24 cellular contexts compared by ENCODE assay signal in genomic region chr7:35889001-35889400, GRCh38.
DNase-seq lines count a peak whose midpoint lies in the region; ATAC-seq and TF ChIP-seq lines count a peak whose summit lies in the region.
"Had no signal": no experiment of that assay in that cellular context is flagged by ENCODE, and none has a peak within 500 bp of the region (broad histone marks: within the 10 kb centered on the region; RNA-seq: fewer than 3 reads in every experiment).

No MANE protein-coding gene starts in this region.

- H3K27me3 Mint-ChIP-seq in natural killer cell (ENCODE audit: low read depth in 2 of 2) (no peaks in the 10 kb centered on the region), osteocyte (ENCODE audit: unreplicated experiment) (no peaks in the 10 kb centered on the region)
- no peaks in the 10 kb centered on the region for H3K27me3 Mint-ChIP-seq in natural killer cell treated with Interleukin-12 subunit alpha and Interleukin-12 subunit beta and Interleukin-15 and Interleukin-18, amount 100 ng/mL, for 72 hours
- no peaks in the 10 kb centered on the region for H3K27me3 Mint-ChIP-seq in effector memory CD8-positive, alpha-beta T cell
- H3K27me3 Mint-ChIP-seq: CD4-positive, CD25-positive, alpha-beta regulatory T cell; IgD-negative memory B cell had no signal

- no peak overlapping the region for H2AK5ac ChIP-seq in neuronal stem cell (ENCODE audit: low read depth, low read length)

- DNase-seq in natural killer cell (no peak), PC-9 (no peak), T-helper 1 cell (no peak), osteocyte (ENCODE audit: extremely low spot score, unreplicated experiment) (no peak), neuronal stem cell (ENCODE audit: low spot score) (no peak)
- DNase-seq in natural killer cell treated with Interleukin-12 subunit alpha and Interleukin-12 subunit beta and Interleukin-15 and Interleukin-18, amount 100 ng/mL, for 72 hours (ENCODE audit: low spot score): no peak
- no peak for DNase-seq in effector memory CD8-positive, alpha-beta T cell
- DNase-seq: CD4-positive, CD25-positive, alpha-beta regulatory T cell; DMS53; MM.1S; NCI-H1048; NCI-H1417 treated with DMSO at 0.1 percent for 48 hours; NCI-H1694 treated with DMSO at 0.1 percent for 48 hours; NCI-H2081; NCI-H2227 treated with DMSO at 0.1 percent for 48 hours; NCI-H526 treated with DMSO at 0.1 percent for 48 hours; Peyer's patch; SIG-M5 had no signal

- ATAC-seq in natural killer cell: no peak
- ATAC-seq in natural killer cell treated with Interleukin-12 subunit alpha and Interleukin-12 subunit beta and Interleukin-15 and Interleukin-18, amount 100 ng/mL, for 72 hours: no peak
- ATAC-seq in effector memory CD8-positive, alpha-beta T cell (replicated peaks): no peak
- ATAC-seq: GM12878 had no signal

- CTCF ChIA-PET in PC-9 (lab: Charles Lee): no interaction called here

- H3K4me3 ChIP-seq in PC-9 (no peak overlapping the region), neuronal stem cell (ENCODE audit: low read length in 2 of 2) (no peak overlapping the region)
- H3K4me3 ChIP-seq: BLaER1, GM12878, Peyer's patch, SK-N-MC had no signal

- H2AFZ ChIP-seq in PC-9 (no peak overlapping the region), neuronal stem cell (ENCODE audit: low read length) (no peak overlapping the region)

- POLR2A ChIA-PET in PC-9 (lab: Charles Lee; ENCODE audit: unreplicated experiment): no interaction called here

- H3K4me2 ChIP-seq in PC-9: no peak overlapping the region
- H3K4me2 ChIP-seq in neuronal stem cell (ENCODE audit: insufficient read depth, low read length, poor library complexity, severe bottlenecking): no peak overlapping the region
- H3K4me2 ChIP-seq: BLaER1, KMS-11 had no signal

- TF ChIP-seq CTCF in natural killer cell (IDR thresholded peaks at IDR 0.05) (no peak), PC-9 (conservative IDR thresholded peaks at IDR 0.05) (no peak), osteocyte (IDR thresholded peaks at IDR 0.05) (no peak)

- H3K4me1 ChIP-seq in PC-9 (replicated peaks; ENCODE audit: insufficient read depth) (no peaks in the 10 kb centered on the region), neuronal stem cell (ENCODE audit: control insufficient read depth in 2 of 2, insufficient read depth in 1 of 2, low read depth in 1 of 2, low read length in 2 of 2) (no peaks in the 10 kb centered on the region)
- H3K4me1 ChIP-seq: BLaER1, Peyer's patch had no signal

- BruUV-seq in PC-9 (replicated peaks; lab: Mats Ljungman, UMichigan): TSS peak; percentile 2

- H3K79me1 ChIP-seq in neuronal stem cell (ENCODE audit: low read depth, low read length): no peaks in the 10 kb centered on the region

- intact Hi-C loops in natural killer cell (cut with micrococcal nuclease) (no loop called here), PC-9 (cut with micrococcal nuclease; ENCODE audit: unreplicated experiment) (no loop called here)

- H3K9me3 Mint-ChIP-seq in natural killer cell (no peaks in the 10 kb centered on the region), osteocyte (ENCODE audit: unreplicated experiment) (no peaks in the 10 kb centered on the region)
- no peaks in the 10 kb centered on the region for H3K9me3 Mint-ChIP-seq in natural killer cell treated with Interleukin-12 subunit alpha and Interleukin-12 subunit beta and Interleukin-15 and Interleukin-18, amount 100 ng/mL, for 72 hours
- H3K9me3 Mint-ChIP-seq in effector memory CD8-positive, alpha-beta T cell: no peaks in the 10 kb centered on the region
- H3K9me3 Mint-ChIP-seq: CD4-positive, CD25-positive, alpha-beta regulatory T cell; IgD-negative memory B cell had no signal

- H3K23ac ChIP-seq in neuronal stem cell (ENCODE audit: low read depth, low read length, poor library complexity): no peak overlapping the region

- H3K27ac ChIP-seq in PC-9 (no peak overlapping the region), neuronal stem cell (replicated peaks; ENCODE audit: low read length) (no peak overlapping the region)
- H3K27ac ChIP-seq: BLaER1, HL-60, KMS-11, Peyer's patch, SK-N-MC had no signal

- H4K8ac ChIP-seq in neuronal stem cell (ENCODE audit: low read depth, low read length): no peak overlapping the region

- no peaks in the 10 kb centered on the region for H3K9me2 ChIP-seq in PC-9 (ENCODE audit: insufficient read depth)

- H2BK120ac ChIP-seq in neuronal stem cell (ENCODE audit: low read depth, low read length): no peak overlapping the region

- no peak overlapping the region for H3K4ac ChIP-seq in neuronal stem cell (ENCODE audit: low read length)

- H3K27ac Mint-ChIP-seq in natural killer cell: peak overlapping the region; percentile 5 to 6
- peak overlapping the region in 1 of 2 donors; percentile 32 for H3K27ac Mint-ChIP-seq in natural killer cell treated with Interleukin-12 subunit alpha and Interleukin-12 subunit beta and Interleukin-15 and Interleukin-18, amount 100 ng/mL, for 72 hours
- H3K27ac Mint-ChIP-seq in effector memory CD8-positive, alpha-beta T cell: peak overlapping the region; percentile 7 to 52
- no peak overlapping the region for H3K27ac Mint-ChIP-seq in osteocyte (ENCODE audit: unreplicated experiment)
- H3K27ac Mint-ChIP-seq: IgD-negative memory B cell had no signal

- no CpG with 5 or more reads among the region's 4 CpGs for WGBS in neuronal stem cell (ENCODE audit: extremely low coverage in 2 of 2, insufficient read length in 2 of 2, insufficient replicate concordance in 1 of 2), 2 donors

- H3K36me3 Mint-ChIP-seq in natural killer cell: peaks cover 30% of the 10 kb centered on the region
- H3K36me3 Mint-ChIP-seq in natural killer cell treated with Interleukin-12 subunit alpha and Interleukin-12 subunit beta and Interleukin-15 and Interleukin-18, amount 100 ng/mL, for 72 hours: peaks cover 43% of the 10 kb centered on the region
- H3K36me3 Mint-ChIP-seq in effector memory CD8-positive, alpha-beta T cell (ENCODE audit: insufficient read depth): peaks cover 58% of the 10 kb centered on the region
- peaks cover 54% of the 10 kb centered on the region for H3K36me3 Mint-ChIP-seq in osteocyte (ENCODE audit: unreplicated experiment)

- H3K14ac ChIP-seq in neuronal stem cell (ENCODE audit: low read length): no peak overlapping the region

- no peak overlapping the region for H2BK12ac ChIP-seq in neuronal stem cell (ENCODE audit: low read length)

- H3K27me3 ChIP-seq in PC-9 (ENCODE audit: insufficient read depth, low read depth) (no peaks in the 10 kb centered on the region), neuronal stem cell (ENCODE audit: control insufficient read depth in 3 of 3, insufficient read depth in 3 of 3, low read depth in 1 of 3, low read length in 3 of 3) (no peaks in the 10 kb centered on the region)
- H3K27me3 ChIP-seq: BLaER1, Peyer's patch had no signal

- no peaks in the 10 kb centered on the region for H4K20me1 ChIP-seq in PC-9 (ENCODE audit: insufficient read depth)
- H4K20me1 ChIP-seq: BLaER1 had no signal

- no peaks in the 10 kb centered on the region for H3K79me2 ChIP-seq in PC-9 (ENCODE audit: low read depth)

- no peak overlapping the region for H4K91ac ChIP-seq in neuronal stem cell (ENCODE audit: low read depth, low read length, poor library complexity)

- peaks cover 9% of the 10 kb centered on the region for H3K36me3 ChIP-seq in PC-9 (ENCODE audit: low read depth)
- peaks cover 3 to 88% of the 10 kb centered on the region in 2 donors for H3K36me3 ChIP-seq in neuronal stem cell (replicated peaks in 1 of 2; ENCODE audit: control insufficient read depth in 2 of 2, insufficient read depth in 2 of 2, low read length in 2 of 2)

- no peak overlapping the region for H3K9ac ChIP-seq in neuronal stem cell (ENCODE audit: low read depth, low read length, poor library complexity)
- H3K9ac ChIP-seq: BLaER1, KMS-11 had no signal

- no peak overlapping the region for H3K18ac ChIP-seq in neuronal stem cell (ENCODE audit: low read length)

- H3K4me3 Mint-ChIP-seq in natural killer cell: no peak overlapping the region
- H3K4me3 Mint-ChIP-seq in natural killer cell treated with Interleukin-12 subunit alpha and Interleukin-12 subunit beta and Interleukin-15 and Interleukin-18, amount 100 ng/mL, for 72 hours: no peak overlapping the region
- no peak overlapping the region for H3K4me3 Mint-ChIP-seq in effector memory CD8-positive, alpha-beta T cell
- no peak overlapping the region for H3K4me3 Mint-ChIP-seq in osteocyte (ENCODE audit: unreplicated experiment)
- H3K4me3 Mint-ChIP-seq: CD4-positive, CD25-positive, alpha-beta regulatory T cell; IgD-negative memory B cell had no signal

- peaks cover 33 to 41% of the 10 kb centered on the region in 2 donors for H3K4me1 Mint-ChIP-seq in natural killer cell
- H3K4me1 Mint-ChIP-seq in natural killer cell treated with Interleukin-12 subunit alpha and Interleukin-12 subunit beta and Interleukin-15 and Interleukin-18, amount 100 ng/mL, for 72 hours (ENCODE audit: low read depth in 2 of 2): peaks cover 24 to 39% of the 10 kb centered on the region in 2 donors
- peaks cover 17 to 24% of the 10 kb centered on the region in 2 donors for H3K4me1 Mint-ChIP-seq in effector memory CD8-positive, alpha-beta T cell (ENCODE audit: low read depth in 2 of 2)
- peaks cover 2% of the 10 kb centered on the region for H3K4me1 Mint-ChIP-seq in osteocyte (ENCODE audit: unreplicated experiment)

- H3K9me3 ChIP-seq in PC-9 (ENCODE audit: insufficient read depth, low read depth) (no peaks in the 10 kb centered on the region), neuronal stem cell (replicated peaks in 1 of 2; ENCODE audit: control insufficient read depth in 2 of 2, insufficient read depth in 1 of 2, low read depth in 1 of 2, low read length in 2 of 2) (no peaks in the 10 kb centered on the region)
- H3K9me3 ChIP-seq: BLaER1, Peyer's patch had no signal

- no peak overlapping the region for H2BK15ac ChIP-seq in neuronal stem cell (ENCODE audit: low read length)

- no peaks in the 10 kb centered on the region; the same call in 1 of the 2 replicates for H3F3A ChIP-seq in PC-9 (ENCODE audit: insufficient read depth, low read depth)

- H2BK5ac ChIP-seq in neuronal stem cell (ENCODE audit: low read length): no peak overlapping the region
